ENCODE assay signal across 7 cellular contexts in genomic region chr10:27100800-27101347, GRCh38. TPM values are rescaled to one million over a fixed set of nuclear protein-coding genes. Genes with fewer than 3 reads are reported as not detected.
DNase-seq lines count a peak whose midpoint lies in the region; ATAC-seq and TF ChIP-seq lines count a peak whose summit lies in the region.

No MANE protein-coding gene starts in this region.

- H3F3A ChIP-seq in GM23338 (replicated peaks; ENCODE audit: low read depth), result no peaks in the 10 kb centered on the region

- peaks cover 11% of the 10 kb centered on the region for H3K27me3 Mint-ChIP-seq in GM23338 (ENCODE audit: insufficient read depth, low read depth, poor library complexity)

- no peaks in the 10 kb centered on the region; the same call in 1 of the 3 replicates for H3K9me3 Mint-ChIP-seq in GM23338

- ATAC-seq in GM23338 (peak; percentile 13), right lobe of liver (peak; percentile 40 to 54 (median 53)), GM18520 (IDR thresholded peaks at IDR 0.05; ENCODE audit: unreplicated experiment) (no peak)

- H3K9me2 ChIP-seq in GM23338 (ENCODE audit: insufficient read depth), result no peaks in the 10 kb centered on the region

- H3K27me3 ChIP-seq in GM23338 (ENCODE audit: insufficient read depth) (no peaks in the 10 kb centered on the region), OCI-LY3 (ENCODE audit: low read depth, low read length) (no peaks in the 10 kb centered on the region), breast epithelium (no peaks in the 10 kb centered on the region), right lobe of liver (no peaks in the 10 kb centered on the region), stomach smooth muscle (ENCODE audit: control insufficient read depth in 1 of 2, insufficient read depth in 2 of 2, low read length in 2 of 2) (no peaks in the 10 kb centered on the region)

- H3K36me3 ChIP-seq in GM23338 (ENCODE audit: insufficient read depth), result no peaks in the 10 kb centered on the region
- no peaks in the 10 kb centered on the region for H3K36me3 ChIP-seq in OCI-LY3 (replicated peaks; ENCODE audit: low read depth, low read length)
- no peaks in the 10 kb centered on the region for H3K36me3 ChIP-seq in breast epithelium
- H3K36me3 ChIP-seq in right lobe of liver, result no peaks in the 10 kb centered on the region
- peaks cover 0 to 5% of the 10 kb centered on the region in 2 donors for H3K36me3 ChIP-seq in stomach smooth muscle (ENCODE audit: control insufficient read depth in 2 of 2, insufficient read depth in 2 of 2, low read length in 2 of 2)

- peaks cover 8% of the 10 kb centered on the region; the same call in 1 of the 2 replicates for H3K79me2 ChIP-seq in GM23338 (replicated peaks; ENCODE audit: insufficient read depth)
- H3K79me2 ChIP-seq in OCI-LY3 (ENCODE audit: low read length), result peaks cover 6% of the 10 kb centered on the region; the same call in 1 of the 2 replicates

- DNase-seq in GM23338 (ENCODE audit: low spot score) (no peak), breast epithelium (ENCODE audit: low spot score in 2 of 2) (no peak), right lobe of liver (no peak), glomerular visceral epithelial cell (ENCODE audit: extremely low spot score) (no peak)

- H3K4me1 ChIP-seq in GM23338 (ENCODE audit: insufficient read depth) (no peaks in the 10 kb centered on the region), OCI-LY3 (ENCODE audit: low read length) (peaks cover 20% of the 10 kb centered on the region), breast epithelium (no peaks in the 10 kb centered on the region), right lobe of liver (peaks cover 0 to 4% (median 0%) of the 10 kb centered on the region in 4 donors), stomach smooth muscle (ENCODE audit: control insufficient read depth, insufficient read depth, low read length) (peaks cover 17% of the 10 kb centered on the region)

- H4K20me1 ChIP-seq in GM23338 (replicated peaks; ENCODE audit: insufficient read depth) (no peaks in the 10 kb centered on the region), OCI-LY3 (ENCODE audit: insufficient read depth, low read length) (no peaks in the 10 kb centered on the region)

- TF ChIP-seq POLR2A in breast epithelium (IDR thresholded peaks at IDR 0.05) (no peak), right lobe of liver (IDR thresholded peaks at IDR 0.05) (no peak)

- peak overlapping the region; percentile 94 for H3K4me3 ChIP-seq in GM23338
- peak overlapping the region; percentile 92 for H3K4me3 ChIP-seq in OCI-LY3 (ENCODE audit: low read length)
- peak overlapping the region; percentile 68 to 92 (median 69) for H3K4me3 ChIP-seq in breast epithelium
- H3K4me3 ChIP-seq in right lobe of liver, result peak overlapping the region; percentile 65 to 95 (median 89)
- H3K4me3 ChIP-seq in stomach smooth muscle (ENCODE audit: low read length in 2 of 2), result peak overlapping the region; percentile 77 to 88

- TF ChIP-seq CTCF in GM23338 (conservative IDR thresholded peaks at IDR 0.05; ENCODE audit: low read depth in 2 of 2) (no peak), OCI-LY3 (IDR thresholded peaks at IDR 0.05; ENCODE audit: low read depth, low read length) (no peak), breast epithelium (IDR thresholded peaks at IDR 0.05) (no peak), right lobe of liver (IDR thresholded peaks at IDR 0.05) (no peak)

- WGBS in right lobe of liver (ENCODE audit: insufficient coverage, low coverage, low lambda C conversion rate, missing lambda C conversion rate), result 42% methylated on average over 10 of the region's 14 CpGs

- H2AFZ ChIP-seq in GM23338 (peak overlapping the region; percentile 98), OCI-LY3 (ENCODE audit: low read depth, low read length) (peak overlapping the region; percentile 98)

- H3K4me2 ChIP-seq in GM23338, result peak overlapping the region; percentile 78
- peak overlapping the region; percentile 97 for H3K4me2 ChIP-seq in OCI-LY3 (ENCODE audit: low read length)

- no peak overlapping the region for H3K27ac ChIP-seq in GM23338 (ENCODE audit: low read depth)
- H3K27ac ChIP-seq in OCI-LY3 (ENCODE audit: low read length), result no peak overlapping the region
- peak overlapping the region; percentile 90 to 94 for H3K27ac ChIP-seq in breast epithelium
- H3K27ac ChIP-seq in right lobe of liver, result peak overlapping the region; percentile 78 to 89 (median 80)
- H3K27ac ChIP-seq in stomach smooth muscle (ENCODE audit: low read length), result peak overlapping the region; percentile 86

- H3K4me1 Mint-ChIP-seq in GM23338, result peaks cover 5% of the 10 kb centered on the region

- H3K27ac Mint-ChIP-seq in GM23338, result peak overlapping the region; percentile 87; the same call in 1 of the 2 replicates

- H3K9ac ChIP-seq in OCI-LY3 (ENCODE audit: low read length), result peak overlapping the region; percentile 80
- H3K9ac ChIP-seq in stomach smooth muscle (ENCODE audit: low read length in 2 of 2), result peak overlapping the region; percentile 68 to 90

- peak overlapping the region; percentile 83 for H3K4me3 Mint-ChIP-seq in GM23338

- intact Hi-C loops in breast epithelium (cut with DNase I; ENCODE audit: low total_unique reads), result no loop called here
- intact Hi-C loops in right lobe of liver (cut with DNase I), result no loop called here

- H3K9me3 ChIP-seq in OCI-LY3 (ENCODE audit: insufficient read depth, low read length), result no peaks in the 10 kb centered on the region
- no peaks in the 10 kb centered on the region for H3K9me3 ChIP-seq in breast epithelium
- H3K9me3 ChIP-seq in right lobe of liver, result no peaks in the 10 kb centered on the region
- H3K9me3 ChIP-seq in stomach smooth muscle (ENCODE audit: control insufficient read depth in 2 of 2, low read length in 2 of 2), result no peaks in the 10 kb centered on the region

- peaks cover 2% of the 10 kb centered on the region; the same call in 2 of the 3 replicates for H3K36me3 Mint-ChIP-seq in GM23338 (ENCODE audit: low read depth)

RNA-seq across cellular contexts. Expression of gene ANKRD26, which starts 0.6 kb away (rescaled TPM):
- total RNA-seq in GM23338 (2014; rRNA removed; shearing (Covaris generic)), result 7.1 and 7.9 TPM in 2 replicates
- polyA plus RNA-seq in GM23338 (2016; fragmentation: Nextera tagmentation; extraction: Ambion mirVana), result 13.1 and 23.1 TPM in 2 replicates
- total RNA-seq in breast epithelium (10 to 100 TPM in 2 of 3 donors, 1 to 10 TPM in 1; 8.3 to 14.6 (median 13.4) TPM), right lobe of liver (1 to 10 TPM; 2.1 to 4.3 (median 3.4) TPM)

RNA-seq across cellular contexts. Expression of gene YME1L1, which starts 53.3 kb away (rescaled TPM):
- total RNA-seq in GM23338 (2014; rRNA removed; shearing (Covaris generic)), result 94.3 and 105 TPM in 2 replicates
- polyA plus RNA-seq in GM23338 (2016; fragmentation: Nextera tagmentation; extraction: Ambion mirVana), result 34.9 and 44.3 TPM in 2 replicates
- total RNA-seq in breast epithelium (10 to 100 TPM; 62.3 to 75.5 (median 66.2) TPM), right lobe of liver (10 to 100 TPM; 41.1 to 64.2 (median 53.8) TPM)

RNA-seq across cellular contexts. Expression of gene MASTL, which starts 54.3 kb away (rescaled TPM):
- total RNA-seq in GM23338 (2014; rRNA removed; shearing (Covaris generic)), result 40.0 and 43.1 TPM in 2 replicates
- 23.4 and 28.2 TPM in 2 replicates for polyA plus RNA-seq in GM23338 (2016; fragmentation: Nextera tagmentation; extraction: Ambion mirVana)
- total RNA-seq in breast epithelium, result 10 to 100 TPM in 1 of 3 donors, 1 to 10 TPM in 2; 7.5 to 12.0 (median 9.3) TPM
- 1 to 10 TPM; 1.8 to 3.7 (median 2.8) TPM for total RNA-seq in right lobe of liver

Comparison
In these comparisons a context has a peak if more than half of its experiments do, and no peak if none do; other contexts are left out.
1. H3K27ac ChIP-seq: peak in breast epithelium (2 of 2), right lobe of liver (3 of 3) and stomach smooth muscle (single experiment); none in GM23338 (single experiment) and OCI-LY3 (single experiment).
2. Peak in every context shown above with its lines, with median percentiles within 50 percentile points of each other: H3K4me3 ChIP-seq.